In the genomic region with DNA sequence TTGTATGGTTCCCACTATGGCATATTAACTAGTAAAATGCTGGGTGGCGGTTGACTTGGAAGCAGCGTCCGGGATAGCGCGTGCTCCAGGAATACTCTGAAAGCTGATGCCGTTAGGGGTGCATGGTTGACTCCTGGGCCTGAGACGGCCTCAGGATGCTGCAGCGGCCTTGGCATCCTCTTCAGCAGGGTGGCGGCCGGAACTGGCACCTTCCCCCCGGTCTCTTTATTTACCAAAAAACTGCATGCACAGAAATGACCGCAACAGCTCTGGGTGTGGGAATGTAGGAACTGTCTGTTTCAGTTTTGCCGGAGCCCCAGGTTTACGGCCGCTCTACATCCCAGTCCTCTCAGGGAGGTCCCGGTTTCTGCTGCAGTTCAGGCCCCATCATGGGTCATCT, we compare ENCODE assay signal across 10 cellular contexts. TPM values are rescaled to one million over a fixed set of nuclear protein-coding genes. Genes with fewer than 3 reads are reported as not detected.
A peak's percentile ranks its signal among the peaks of the same experiment; 100 is the strongest.
DNase-seq lines count a peak whose midpoint lies in the region; ATAC-seq, FAIRE-seq and TF ChIP-seq lines count a peak whose summit lies in the region.
"Had no signal": no experiment of that assay in that cellular context is flagged by ENCODE, and none has a peak within 500 bp of the region (broad histone marks: within the 10 kb centered on the region; RNA-seq: fewer than 3 reads in every experiment).

No MANE protein-coding gene starts in this region.

- no peak for ATAC-seq in T-helper 17 cell
- no peak for ATAC-seq in GM18870 (IDR thresholded peaks at IDR 0.05; ENCODE audit: unreplicated experiment)

- FAIRE-seq in H54 (lab: Jason Lieb, UNC) = no peak
- FAIRE-seq: GM12892 had no signal

- peaks cover 10 to 17% (median 14%) of the 10 kb centered on the region in 3 donors for H3K4me1 ChIP-seq in skeletal muscle tissue (ENCODE audit: control insufficient read depth in 3 of 3, insufficient read depth in 3 of 3, low read length in 3 of 3)

- H3K9ac ChIP-seq in skeletal muscle tissue (ENCODE audit: low read depth in 1 of 3, low read length in 3 of 3) = peak overlapping the region in 1 of 3 donors; percentile 25

- peaks cover 48% of the 10 kb centered on the region for H3K4me1 Mint-ChIP-seq in T-helper 17 cell

- no peak for TF ChIP-seq POLR2A in H54 (IDR thresholded peaks at IDR 0.05; ENCODE audit: low read depth, low read length)

- no peak for TF ChIP-seq CTCF in fibroblast of mammary gland (conservative IDR thresholded peaks at IDR 0.05; ENCODE audit: control insufficient read depth, insufficient read depth, low read depth, low read length)

- peaks cover 8% of the 10 kb centered on the region for H3K36me3 Mint-ChIP-seq in T-helper 17 cell (ENCODE audit: low read depth)

- peaks cover 0 to under 1% (median 0%) of the 10 kb centered on the region in 3 donors for H3K36me3 ChIP-seq in skeletal muscle tissue (ENCODE audit: control insufficient read depth in 3 of 3, insufficient read depth in 3 of 3, low read length in 3 of 3)

- H3K4me3 Mint-ChIP-seq in T-helper 17 cell = peak overlapping the region; percentile 36

- DNase-seq in H4 (ENCODE audit: low spot score) (peak; percentile 45), T-helper 17 cell (no peak), fibroblast of mammary gland (ENCODE audit: low read depth) (peak; percentile 30), Kasumi-1 (lab: John Stamatoyannopoulos, UW) (no peak), H54 (ENCODE audit: insufficient read length, low spot score) (no peak), NCI-H2081 treated with DMSO at 0.1 percent for 48 hours (lab: John Stamatoyannopoulos, UW) (no peak)
- DNase-seq: NCI-H2227 treated with DMSO at 0.1 percent for 48 hours had no signal

- H3K27me3 Mint-ChIP-seq in T-helper 17 cell = no peaks in the 10 kb centered on the region

- H3K27me3 ChIP-seq in skeletal muscle tissue (ENCODE audit: control insufficient read depth in 3 of 3, insufficient read depth in 3 of 3, low read length in 3 of 3) = no peaks in the 10 kb centered on the region

- H3K27ac Mint-ChIP-seq in T-helper 17 cell = peak overlapping the region; percentile 83

- peak overlapping the region; percentile 51 for H3K27ac ChIP-seq in skeletal muscle tissue (ENCODE audit: low read depth, low read length)

- H3K4me3 ChIP-seq in fibroblast of mammary gland (ENCODE audit: control insufficient read depth, low read depth, low read length) (peak overlapping the region; percentile 17), skeletal muscle tissue (ENCODE audit: low read length in 3 of 3) (no peak overlapping the region)

- H3K9me3 ChIP-seq in T-helper 17 cell (ENCODE audit: control insufficient read depth, low read length, poor library complexity, severe bottlenecking) = no peaks in the 10 kb centered on the region
- H3K9me3 ChIP-seq in skeletal muscle tissue (ENCODE audit: control insufficient read depth in 3 of 3, low read length in 3 of 3) = no peaks in the 10 kb centered on the region

RNA-seq across cellular contexts. Expression of a gene that starts 28.8 kb away (rescaled TPM):
- total RNA-seq in H4 (2014; rRNA removed; shearing (Covaris generic)) = 98.8 and 119 TPM in 2 replicates
- 100 to 1,000 TPM in 1 of 2 donors, 10 to 100 TPM in 1; 76.9 to 106 TPM for total RNA-seq in T-helper 17 cell
- 12.5 TPM for total RNA-seq in skeletal muscle tissue

Comparison
In these comparisons a context has a peak if more than half of its experiments do, and no peak if none do; other contexts are left out.
1. DNase-seq: peak in H4 (single experiment) and fibroblast of mammary gland (single experiment); none in T-helper 17 cell (0 of 3), Kasumi-1 (0 of 2), H54 (single experiment) and NCI-H2081 treated with DMSO at 0.1 percent for 48 hours (single experiment).